Comparison of ENCODE assay signal across 21 cellular contexts in the genomic region with DNA sequence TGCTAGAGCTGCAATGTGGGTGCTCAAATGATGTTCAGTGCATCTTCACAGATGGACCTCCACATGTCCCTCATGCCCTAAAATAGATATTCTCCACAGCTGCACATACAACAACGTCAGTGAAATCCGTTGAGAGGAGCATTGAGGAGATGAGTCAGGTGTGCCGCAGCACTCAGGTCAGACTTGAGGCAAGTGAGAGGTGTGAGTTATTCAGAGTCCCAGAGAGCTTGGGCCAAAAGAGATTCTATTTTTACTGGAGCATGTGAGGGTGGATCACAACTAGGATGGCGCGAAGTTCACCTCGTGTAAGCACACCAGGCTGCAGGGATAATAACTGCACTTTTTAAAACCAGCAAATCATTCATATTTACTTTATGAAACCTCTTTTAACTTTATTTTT.
DNase-seq lines count a peak whose midpoint lies in the region; ATAC-seq and TF ChIP-seq lines count a peak whose summit lies in the region.
"Had no signal": no experiment of that assay in that cellular context is flagged by ENCODE, and none has a peak within 500 bp of the region (broad histone marks: within the 10 kb centered on the region; RNA-seq: fewer than 3 reads in every experiment).

No MANE protein-coding gene starts in this region.

- ATAC-seq in left ventricle myocardium superior (peak; percentile 40), HG02938 (IDR thresholded peaks at IDR 0.05; ENCODE audit: unreplicated experiment) (no peak)
- ATAC-seq: CD8-positive, alpha-beta T cell; Panc1 had no signal

- H3K9me3 ChIP-seq in right atrium auricular region: no peaks in the 10 kb centered on the region
- H3K9me3 ChIP-seq: Caco-2, SJCRH30 had no signal

- H3K4me3 ChIP-seq in right atrium auricular region: no peak overlapping the region
- H3K4me3 ChIP-seq: SJCRH30 had no signal

- no peaks in the 10 kb centered on the region for H3K4me1 ChIP-seq in right atrium auricular region
- H3K4me1 ChIP-seq: Caco-2 had no signal

- H3K36me3 ChIP-seq in right atrium auricular region: no peaks in the 10 kb centered on the region
- H3K36me3 ChIP-seq: SJCRH30 had no signal

- H3K27me3 ChIP-seq in right atrium auricular region: no peaks in the 10 kb centered on the region
- H3K27me3 ChIP-seq: SJCRH30 had no signal

- intact Hi-C loops in left ventricle myocardium superior (cut with micrococcal nuclease): no loop called here
- intact Hi-C loops in head of caudate nucleus (cut with DNase I): no loop called here

- H3K27ac ChIP-seq in right atrium auricular region: no peak overlapping the region
- H3K27ac ChIP-seq: 22Rv1, C4-2B, SJCRH30 had no signal

- DNase-seq in SHP77 (lab: John Stamatoyannopoulos, UW) (peak; percentile 30 to 31), SHP77 treated with DMSO at 0.1 percent for 48 hours (lab: John Stamatoyannopoulos, UW) (no peak), left ventricle myocardium superior (no peak), right atrium auricular region (ENCODE audit: low spot score) (no peak), head of caudate nucleus (peak in 22 of 42 donors; percentile 3 to 63 (median 28)), NCI-H1417 treated with DMSO at 0.1 percent for 48 hours (lab: John Stamatoyannopoulos, UW) (no peak)
- DNase-seq: Caco-2; CD8-positive, alpha-beta T cell; H7; KBM-7; NCI-H1694; NCI-H2081; NCI-H2171; NCI-H226; NCI-H510A; NCI-H69; SJCRH30 had no signal

- no peak for TF ChIP-seq CTCF in right atrium auricular region (IDR thresholded peaks at IDR 0.05)

Comparison
In these comparisons a context has a peak if more than half of its experiments do, and no peak if none do; other contexts are left out.
1. DNase-seq: peak in SHP77 (2 of 2) and head of caudate nucleus (22 of 42); none in SHP77 treated with DMSO at 0.1 percent for 48 hours (single experiment), left ventricle myocardium superior (single experiment), right atrium auricular region (single experiment) and NCI-H1417 treated with DMSO at 0.1 percent for 48 hours (single experiment).